20 cellular contexts compared by ENCODE assay signal in the genomic region with DNA sequence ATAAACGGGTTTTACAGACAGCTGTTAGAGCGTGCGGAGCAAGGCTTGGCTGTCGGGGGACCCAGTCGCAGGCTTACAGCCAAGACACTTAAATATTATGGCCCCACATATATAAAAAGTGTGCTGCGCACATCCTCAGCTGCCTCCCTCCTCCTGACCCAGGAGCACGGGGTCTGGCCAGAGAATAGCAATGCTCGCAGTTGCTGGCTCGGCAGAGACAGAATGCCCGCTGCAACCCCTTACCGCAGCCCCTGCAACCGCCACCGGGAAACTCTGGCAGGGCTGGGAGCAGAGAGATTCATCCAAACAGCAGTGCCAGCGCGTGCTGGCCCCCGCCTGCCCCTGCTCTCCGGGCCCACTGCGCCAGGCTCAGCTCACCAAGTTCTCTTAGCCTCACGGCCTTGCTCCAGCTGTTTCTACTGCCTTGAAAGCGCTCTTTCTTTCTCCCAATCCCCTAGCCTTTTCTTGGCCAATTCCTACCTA. TPM values are rescaled to one million over a fixed set of nuclear protein-coding genes. Genes with fewer than 3 reads are reported as not detected.
DNase-seq lines count a peak whose midpoint lies in the region; TF ChIP-seq lines count a peak whose summit lies in the region.
"Had no signal": no experiment of that assay in that cellular context is flagged by ENCODE, and none has a peak within 500 bp of the region (broad histone marks: within the 10 kb centered on the region; RNA-seq: fewer than 3 reads in every experiment).

No MANE protein-coding gene starts in this region.

- no TSS peak for BruUV-seq in mammary epithelial cell (replicated peaks; lab: Mats Ljungman, UMichigan)

- peak; percentile 28 for DNase-seq in activated effector memory CD4-positive, alpha-beta T cell treated with anti-CD3 and anti-CD28 coated beads, Interleukin-2, amount 50 U/mL, for 16 hours
- no peak for DNase-seq in activated effector memory CD4-positive, alpha-beta T cell treated with Interleukin-2 at 50 U/mL for 16 hours
- DNase-seq in hippocampal formation (lab: John Stamatoyannopoulos, UW): peak; percentile 82 to 83
- no peak for DNase-seq in neuronal stem cell (ENCODE audit: low spot score)
- DNase-seq in mesothelial cell of epicardium (ENCODE audit: low spot score in 2 of 2, unreplicated experiment in 2 of 2): no peak
- no peak for DNase-seq in CD1c-positive myeloid dendritic cell (ENCODE audit: extremely low spot score)
- DNase-seq in ecto neural progenitor cell (ENCODE audit: low spot score): no peak
- no peak for DNase-seq in mammary epithelial cell
- DNase-seq: activated naive CD4-positive, alpha-beta T cell treated with anti-CD3 and anti-CD28 coated beads for 36 hours; esophagus squamous epithelium; left ventricle myocardium superior; MG63; NCI-H2171; WERI-Rb-1 had no signal

- no peaks in the 10 kb centered on the region for H4K20me1 ChIP-seq in mammary epithelial cell (ENCODE audit: insufficient read depth, low read length)

- no CpG with 5 or more reads among the region's 20 CpGs for WGBS in neuronal stem cell (ENCODE audit: extremely low coverage in 2 of 2, insufficient read length in 2 of 2, insufficient replicate concordance in 1 of 2), 2 donors
- 87% methylated on average over 20 of the region's 20 CpGs for WGBS in mammary epithelial cell (ENCODE audit: low coverage, missing lambda C conversion rate)

- H3K36me3 ChIP-seq in neuronal stem cell (replicated peaks in 1 of 2; ENCODE audit: control insufficient read depth in 2 of 2, insufficient read depth in 2 of 2, low read length in 2 of 2) (no peaks in the 10 kb centered on the region), mammary epithelial cell (ENCODE audit: insufficient read depth, low read length) (no peaks in the 10 kb centered on the region)
- H3K36me3 ChIP-seq: esophagus squamous epithelium, MG63, neutrophil, upper lobe of left lung, WERI-Rb-1 had no signal

- H3K4me3 ChIP-seq in neuronal stem cell (ENCODE audit: low read length in 2 of 2) (no peak overlapping the region), mammary epithelial cell (replicated peaks in 1 of 3; ENCODE audit: insufficient read depth in 1 of 3, low read depth in 2 of 3, low read length in 3 of 3) (no peak overlapping the region)
- H3K4me3 ChIP-seq: esophagus squamous epithelium, MG63, smooth muscle cell, upper lobe of left lung had no signal

- H2AFZ ChIP-seq in neuronal stem cell (ENCODE audit: low read length): peak overlapping the region; percentile 82
- no peak overlapping the region for H2AFZ ChIP-seq in mammary epithelial cell (ENCODE audit: low read depth, low read length)

- H3K14ac ChIP-seq in neuronal stem cell (ENCODE audit: low read length): no peak overlapping the region

- dilution Hi-C loops in mammary epithelial cell (cut with HindIII; ENCODE audit: low sequenced_read_pairs): no loop called here

- no peak overlapping the region for H3K4ac ChIP-seq in neuronal stem cell (ENCODE audit: low read length)

- no peak overlapping the region for H2BK15ac ChIP-seq in neuronal stem cell (ENCODE audit: low read length)

- no peak overlapping the region for H3K4me2 ChIP-seq in neuronal stem cell (ENCODE audit: insufficient read depth, low read length, poor library complexity, severe bottlenecking)
- no peak overlapping the region for H3K4me2 ChIP-seq in mammary epithelial cell (ENCODE audit: insufficient read depth, low read depth, low read length)
- H3K4me2 ChIP-seq: smooth muscle cell had no signal

- TF ChIP-seq CTCF in mesothelial cell of epicardium (IDR thresholded peaks at IDR 0.05; ENCODE audit: unreplicated experiment) (no peak), mammary epithelial cell (conservative IDR thresholded peaks at IDR 0.05 in 1 of 2, IDR thresholded peaks at IDR 0.05 in 1 of 2; ENCODE audit: extremely low read depth in 1 of 2, insufficient read depth in 1 of 2, low read depth in 1 of 2, low read length in 2 of 2) (no peak)

- no peaks in the 10 kb centered on the region for H3K79me2 ChIP-seq in mammary epithelial cell (ENCODE audit: insufficient read depth, low read length)

- H3K27me3 ChIP-seq in neuronal stem cell (ENCODE audit: control insufficient read depth in 3 of 3, insufficient read depth in 3 of 3, low read depth in 1 of 3, low read length in 3 of 3): no peaks in the 10 kb centered on the region
- H3K27me3 ChIP-seq in mammary epithelial cell (ENCODE audit: insufficient read depth, low read length): no peaks in the 10 kb centered on the region
- H3K27me3 ChIP-seq: MG63, upper lobe of left lung had no signal

- H3K18ac ChIP-seq in neuronal stem cell (ENCODE audit: low read length): peak overlapping the region; percentile 32

- no peaks in the 10 kb centered on the region for H3K4me1 ChIP-seq in neuronal stem cell (ENCODE audit: control insufficient read depth in 2 of 2, insufficient read depth in 1 of 2, low read depth in 1 of 2, low read length in 2 of 2)
- H3K4me1 ChIP-seq in mammary epithelial cell (ENCODE audit: insufficient read depth, low read length): peaks cover 5% of the 10 kb centered on the region
- H3K4me1 ChIP-seq: esophagus squamous epithelium had no signal

- H3K36me3 Mint-ChIP-seq in mesothelial cell of epicardium: no peaks in the 10 kb centered on the region
- H3K36me3 Mint-ChIP-seq: brain; CD8-positive, alpha-beta T cell; stimulated activated memory B cell treated with anti-CD40 and anti-IgM and Interleukin-4, amounts not matched to agents 10 μg/mL and 1 μg/mL and 100 μg/mL, for 72 hours had no signal

- H3K9ac ChIP-seq in neuronal stem cell (ENCODE audit: low read depth, low read length, poor library complexity): no peak overlapping the region
- H3K9ac ChIP-seq in mammary epithelial cell (ENCODE audit: insufficient read depth, low read length): no peak overlapping the region

- no peak overlapping the region for H3K23ac ChIP-seq in neuronal stem cell (ENCODE audit: low read depth, low read length, poor library complexity)

- H3K27me3 Mint-ChIP-seq in mesothelial cell of epicardium (ENCODE audit: low read depth): peaks cover 2% of the 10 kb centered on the region

- no peak overlapping the region for H2BK12ac ChIP-seq in neuronal stem cell (ENCODE audit: low read length)

- no peaks in the 10 kb centered on the region for H3K9me3 Mint-ChIP-seq in mesothelial cell of epicardium
- H3K9me3 Mint-ChIP-seq: activated naive CD4-positive, alpha-beta T cell treated with anti-CD3 and anti-CD28 coated beads for 36 hours; CD8-positive, alpha-beta T cell; stimulated activated memory B cell treated with anti-CD40 and anti-IgM and Interleukin-4, amounts not matched to agents 10 μg/mL and 1 μg/mL and 100 μg/mL, for 72 hours had no signal

- intact Hi-C loops in mammary epithelial cell (cut with micrococcal nuclease): no loop called here

- H4K8ac ChIP-seq in neuronal stem cell (ENCODE audit: low read depth, low read length): no peak overlapping the region

- CTCF ChIA-PET in mammary epithelial cell (lab: Charles Lee; ENCODE audit: low non-redundant PET): no interaction called here

- H3K4me3 Mint-ChIP-seq in mesothelial cell of epicardium: no peak overlapping the region
- H3K4me3 Mint-ChIP-seq: activated naive CD4-positive, alpha-beta T cell treated with anti-CD3 and anti-CD28 coated beads for 36 hours; CD8-positive, alpha-beta T cell; stimulated activated memory B cell treated with anti-CD40 and anti-IgM and Interleukin-4, amounts not matched to agents 10 μg/mL and 1 μg/mL and 100 μg/mL, for 72 hours had no signal

- no peak overlapping the region for H2BK120ac ChIP-seq in neuronal stem cell (ENCODE audit: low read depth, low read length)

- no peaks in the 10 kb centered on the region for H3K9me3 ChIP-seq in neuronal stem cell (replicated peaks in 1 of 2; ENCODE audit: control insufficient read depth in 2 of 2, insufficient read depth in 1 of 2, low read depth in 1 of 2, low read length in 2 of 2)
- no peaks in the 10 kb centered on the region for H3K9me3 ChIP-seq in mammary epithelial cell (replicated peaks; ENCODE audit: insufficient read depth, low read length)
- H3K9me3 ChIP-seq: esophagus squamous epithelium, MG63, neutrophil, upper lobe of left lung had no signal

- H3K27ac Mint-ChIP-seq in mesothelial cell of epicardium: no peak overlapping the region
- H3K27ac Mint-ChIP-seq: activated naive CD4-positive, alpha-beta T cell treated with anti-CD3 and anti-CD28 coated beads for 36 hours; CD8-positive, alpha-beta T cell; stimulated activated memory B cell treated with anti-CD40 and anti-IgM and Interleukin-4, amounts not matched to agents 10 μg/mL and 1 μg/mL and 100 μg/mL, for 72 hours had no signal

- H3K79me1 ChIP-seq in neuronal stem cell (ENCODE audit: low read depth, low read length): no peaks in the 10 kb centered on the region

- no peak overlapping the region for H2BK5ac ChIP-seq in neuronal stem cell (ENCODE audit: low read length)

- in situ Hi-C loops in mammary epithelial cell (cut with MboI; ENCODE audit: low sequenced_read_pairs in 2 of 2): no loop called here

- no peak overlapping the region for H4K91ac ChIP-seq in neuronal stem cell (ENCODE audit: low read depth, low read length, poor library complexity)

- H3K27ac ChIP-seq in neuronal stem cell (replicated peaks; ENCODE audit: low read length): no peak overlapping the region
- no peak overlapping the region for H3K27ac ChIP-seq in mammary epithelial cell (ENCODE audit: insufficient read depth, low read depth, low read length)
- H3K27ac ChIP-seq: esophagus squamous epithelium, neutrophil, upper lobe of left lung, WERI-Rb-1 had no signal

- no peaks in the 10 kb centered on the region for H3K4me1 Mint-ChIP-seq in mesothelial cell of epicardium

- no peak overlapping the region for H2AK5ac ChIP-seq in neuronal stem cell (ENCODE audit: low read depth, low read length)

RNA-seq across cellular contexts. Expression of a gene that starts 28.3 kb away (rescaled TPM):
- polyA plus RNA-seq in neuronal stem cell (2013, experiment 1 of 2): 17.1 TPM
- polyA plus RNA-seq in neuronal stem cell (2013, experiment 2 of 2): 17.0 TPM
- 38.0 to 43.7 TPM (median 42.0 TPM) in 3 replicates for total RNA-seq in mesothelial cell of epicardium
- 1 to 10 TPM; 3.0 to 6.6 TPM for total RNA-seq in mammary epithelial cell
- 2.2 TPM for polyA plus RNA-seq in mammary epithelial cell
- polyA minus RNA-seq in mammary epithelial cell: 0.36 TPM

Comparison
In these comparisons a context has a peak if more than half of its experiments do, and no peak if none do; other contexts are left out.
1. DNase-seq: peak in activated effector memory CD4-positive, alpha-beta T cell treated with anti-CD3 and anti-CD28 coated beads, Interleukin-2, amount 50 U/mL, for 16 hours (single experiment) and hippocampal formation (2 of 2); none in activated effector memory CD4-positive, alpha-beta T cell treated with Interleukin-2 at 50 U/mL for 16 hours (single experiment), neuronal stem cell (single experiment), mesothelial cell of epicardium (0 of 2), CD1c-positive myeloid dendritic cell (single experiment), ecto neural progenitor cell (single experiment) and mammary epithelial cell (single experiment).